Comparison of ENCODE assay signal across 38 cellular contexts in the genomic region with DNA sequence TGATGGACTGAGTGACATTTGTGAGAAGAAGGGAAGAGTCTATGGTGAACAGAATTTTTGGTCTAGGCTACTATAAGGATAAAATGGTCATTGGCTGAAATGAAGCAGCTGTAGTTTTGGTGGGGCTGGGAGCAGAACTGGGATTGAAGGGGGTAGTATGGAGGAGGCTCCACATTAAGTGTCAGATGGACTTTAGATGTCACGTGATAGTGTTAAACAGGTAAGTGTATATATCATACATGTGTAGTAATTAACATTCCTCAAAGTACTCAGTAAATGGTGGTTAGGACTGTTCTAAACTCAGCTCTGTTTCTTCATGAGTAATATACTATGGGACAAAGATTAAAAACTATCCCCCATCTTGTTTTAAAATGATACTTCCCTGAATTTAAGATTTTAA.
"Had no signal": no experiment of that assay in that cellular context is flagged by ENCODE, and none has a peak within 500 bp of the region (broad histone marks: within the 10 kb centered on the region; RNA-seq: fewer than 3 reads in every experiment).

No MANE protein-coding gene starts in this region.

- H3K27me3 ChIP-seq: ascending aorta, cardiac muscle cell had no signal

- H3K4me3 Mint-ChIP-seq: activated B cell treated with CpG ODN at 0.5 μM for 24 hours; activated CD4-positive, alpha-beta memory T cell treated with anti-CD3 and anti-CD28 coated beads for 36 hours; activated CD4-positive, alpha-beta T cell treated with anti-CD3 and anti-CD28 coated beads, Interleukin-2, amount 10 ng/mL, durations not matched to agents 24 days and 14 days; activated CD8-positive, alpha-beta T cell treated with anti-CD3 and anti-CD28 coated beads for 36 hours; activated naive CD4-positive, alpha-beta T cell treated with anti-CD3 and anti-CD28 coated beads, Interleukin-2, amount 10 ng/mL, durations not matched to agents 7 days and 5 days; activated naive CD4-positive, alpha-beta T cell treated with anti-CD3 and anti-CD28 coated beads, Interleukin-2, amount 50 U/mL, for 24 hours; activated naive CD8-positive, alpha-beta T cell; activated naive CD8-positive, alpha-beta T cell treated with anti-CD3 and anti-CD28 coated beads, Interleukin-2, amount 10 ng/mL, durations not matched to agents 7 days and 5 days; activated naive CD8-positive, alpha-beta T cell treated with anti-CD3 and anti-CD28 coated beads, Interleukin-2, amount 50 U/mL, for 24 hours; activated T-cell treated with anti-CD3 and anti-CD28 coated beads, Interleukin-2, amount 50 U/mL, for 4 hours; activated T-cell treated with anti-CD3 and anti-CD28 coated beads, Interleukin-2, amount 50 U/mL, for 72 hours; brain; central memory CD8-positive, alpha-beta T cell; T-helper 1 cell treated with Interleukin-12 subunit alpha and Interleukin-12 subunit beta and Interleukin-4 antibody, amounts not matched to agents 30 μg/mL and 1 μg/mL, for 36 hours; T-helper 2 cell treated with Interferon-gamma antibody and Interleukin-4, amounts not matched to agents 5 μg/mL and 100 μg/mL, for 36 hours had no signal

- H3K27ac ChIP-seq: ascending aorta, cardiac muscle cell, VCaP had no signal

- DNase-seq: activated B cell treated with CpG ODN at 0.5 μM for 24 hours; activated CD4-positive, alpha-beta memory T cell treated with anti-CD3 and anti-CD28 coated beads for 36 hours; activated CD4-positive, alpha-beta T cell treated with anti-CD3 and anti-CD28 coated beads for 4 hours; activated CD4-positive, alpha-beta T cell treated with anti-CD3 and anti-CD28 coated beads, Interleukin-2, amount 10 ng/mL, durations not matched to agents 24 days and 14 days; activated CD4-positive, alpha-beta T cell treated with anti-CD3 and anti-CD28 coated beads, Interleukin-2, amount 50 U/mL, for 1 hour; activated CD4-positive, alpha-beta T cell treated with anti-CD3 and anti-CD28 coated beads, Interleukin-2, amount 50 U/mL, for 4 hours; activated CD4-positive, CD25-positive, alpha-beta regulatory T cell treated with anti-CD3 and anti-CD28 coated beads, Interleukin-2, amount 50 U/mL, for 72 hours; activated CD8-positive, alpha-beta memory T cell treated with anti-CD3 and anti-CD28 coated beads, Interleukin-2, amount 50 U/mL, for 4 hours; activated CD8-positive, alpha-beta T cell treated with anti-CD3 and anti-CD28 coated beads for 36 hours; activated effector memory CD4-positive, alpha-beta T cell treated with Interleukin-2 at 50 U/mL for 16 hours; activated gamma-delta T cell; activated naive CD4-positive, alpha-beta T cell treated with anti-CD3 and anti-CD28 coated beads, Interleukin-2, amount 10 ng/mL, durations not matched to agents 7 days and 5 days; activated naive CD4-positive, alpha-beta T cell treated with Interleukin-2 at 50 U/mL for 16 hours; activated naive CD8-positive, alpha-beta T cell treated with anti-CD3 and anti-CD28 coated beads, Interleukin-2, amount 10 ng/mL, durations not matched to agents 7 days and 5 days; activated naive CD8-positive, alpha-beta T cell treated with anti-CD3 and anti-CD28 coated beads, Interleukin-2, amount 50 U/mL, for 24 hours; activated T-cell treated with anti-CD3 and anti-CD28 coated beads for 4 hours; activated T-cell treated with anti-CD3 and anti-CD28 coated beads, Interleukin-2, amount 50 U/mL, for 1 hour; activated T-cell treated with anti-CD3 and anti-CD28 coated beads, Interleukin-2, amount 50 U/mL, for 4 hours; activated T-cell treated with anti-CD3 and anti-CD28 coated beads, Interleukin-2, amount 50 U/mL, for 72 hours; amygdala; anterior cingulate cortex; caudate nucleus; cerebellar nuclear complex; T-helper 1 cell; T-helper 2 cell; T-helper 9 cell had no signal

- H3K27ac Mint-ChIP-seq: activated B cell treated with CpG ODN at 0.5 μM for 24 hours; activated CD4-positive, alpha-beta memory T cell treated with anti-CD3 and anti-CD28 coated beads for 36 hours; activated CD4-positive, alpha-beta T cell treated with anti-CD3 and anti-CD28 coated beads, Interleukin-2, amount 10 ng/mL, durations not matched to agents 24 days and 14 days; activated CD8-positive, alpha-beta T cell treated with anti-CD3 and anti-CD28 coated beads for 36 hours; activated naive CD4-positive, alpha-beta T cell treated with anti-CD3 and anti-CD28 coated beads, Interleukin-2, amount 10 ng/mL, durations not matched to agents 7 days and 5 days; activated naive CD4-positive, alpha-beta T cell treated with anti-CD3 and anti-CD28 coated beads, Interleukin-2, amount 50 U/mL, for 24 hours; activated naive CD8-positive, alpha-beta T cell; activated naive CD8-positive, alpha-beta T cell treated with anti-CD3 and anti-CD28 coated beads, Interleukin-2, amount 10 ng/mL, durations not matched to agents 7 days and 5 days; activated naive CD8-positive, alpha-beta T cell treated with anti-CD3 and anti-CD28 coated beads, Interleukin-2, amount 50 U/mL, for 24 hours; activated T-cell treated with anti-CD3 and anti-CD28 coated beads, Interleukin-2, amount 50 U/mL, for 72 hours; activated T-helper 2 cell treated with anti-CD3 and anti-CD28 coated beads, Interferon-gamma antibody, Interleukin-2, Interleukin-4, amounts not matched to agents 10 μg/mL and 5 μg/mL and 100 μg/mL, durations not matched to agents 14 hours and 24 hours and 36 hours; brain; T-helper 1 cell treated with Interleukin-12 subunit alpha and Interleukin-12 subunit beta and Interleukin-4 antibody, amounts not matched to agents 30 μg/mL and 1 μg/mL, for 36 hours; T-helper 2 cell treated with Interferon-gamma antibody and Interleukin-4, amounts not matched to agents 5 μg/mL and 100 μg/mL, for 36 hours had no signal

- H3K27me3 Mint-ChIP-seq: activated B cell treated with CpG ODN at 0.5 μM for 24 hours; activated CD4-positive, alpha-beta memory T cell treated with anti-CD3 and anti-CD28 coated beads for 36 hours; activated CD4-positive, alpha-beta T cell treated with anti-CD3 and anti-CD28 coated beads, Interleukin-2, amount 10 ng/mL, durations not matched to agents 24 days and 14 days; activated CD8-positive, alpha-beta T cell treated with anti-CD3 and anti-CD28 coated beads for 36 hours; activated naive CD4-positive, alpha-beta T cell treated with anti-CD3 and anti-CD28 coated beads, Interleukin-2, amount 10 ng/mL, durations not matched to agents 7 days and 5 days; activated naive CD4-positive, alpha-beta T cell treated with anti-CD3 and anti-CD28 coated beads, Interleukin-2, amount 50 U/mL, for 24 hours; activated naive CD8-positive, alpha-beta T cell; activated naive CD8-positive, alpha-beta T cell treated with anti-CD3 and anti-CD28 coated beads, Interleukin-2, amount 10 ng/mL, durations not matched to agents 7 days and 5 days; activated naive CD8-positive, alpha-beta T cell treated with anti-CD3 and anti-CD28 coated beads, Interleukin-2, amount 50 U/mL, for 24 hours; brain; central memory CD8-positive, alpha-beta T cell had no signal

- ATAC-seq: activated CD8-positive, alpha-beta T cell treated with anti-CD3 and anti-CD28 coated beads for 36 hours; activated naive CD8-positive, alpha-beta T cell treated with anti-CD3 and anti-CD28 coated beads, Interleukin-2, amount 50 U/mL, for 24 hours; activated T-cell treated with anti-CD3 and anti-CD28 coated beads, Interleukin-2, amount 50 U/mL, for 4 hours; activated T-cell treated with anti-CD3 and anti-CD28 coated beads, Interleukin-2, amount 50 U/mL, for 72 hours had no signal

- H3K4me1 ChIP-seq: ascending aorta had no signal

- H3K4me1 Mint-ChIP-seq: activated B cell treated with CpG ODN at 0.5 μM for 24 hours; activated CD4-positive, alpha-beta T cell treated with anti-CD3 and anti-CD28 coated beads, Interleukin-2, amount 10 ng/mL, durations not matched to agents 24 days and 14 days; activated naive CD4-positive, alpha-beta T cell treated with anti-CD3 and anti-CD28 coated beads, Interleukin-2, amount 10 ng/mL, durations not matched to agents 7 days and 5 days; activated naive CD4-positive, alpha-beta T cell treated with anti-CD3 and anti-CD28 coated beads, Interleukin-2, amount 50 U/mL, for 24 hours; activated naive CD8-positive, alpha-beta T cell treated with anti-CD3 and anti-CD28 coated beads, Interleukin-2, amount 10 ng/mL, durations not matched to agents 7 days and 5 days; activated naive CD8-positive, alpha-beta T cell treated with anti-CD3 and anti-CD28 coated beads, Interleukin-2, amount 50 U/mL, for 24 hours; brain; central memory CD8-positive, alpha-beta T cell had no signal

- H3K36me3 Mint-ChIP-seq: activated CD4-positive, alpha-beta memory T cell treated with anti-CD3 and anti-CD28 coated beads for 36 hours; activated naive CD4-positive, alpha-beta T cell treated with anti-CD3 and anti-CD28 coated beads, Interleukin-2, amount 10 ng/mL, durations not matched to agents 7 days and 5 days; activated naive CD4-positive, alpha-beta T cell treated with anti-CD3 and anti-CD28 coated beads, Interleukin-2, amount 50 U/mL, for 24 hours; activated naive CD8-positive, alpha-beta T cell; activated naive CD8-positive, alpha-beta T cell treated with anti-CD3 and anti-CD28 coated beads, Interleukin-2, amount 10 ng/mL, durations not matched to agents 7 days and 5 days; brain had no signal

- H3K36me3 ChIP-seq: ascending aorta, cardiac muscle cell had no signal

- H3K9me3 ChIP-seq: ascending aorta had no signal

- H3K4me3 ChIP-seq: ascending aorta, cardiac muscle cell had no signal

- H3K9me3 Mint-ChIP-seq: activated CD4-positive, alpha-beta T cell treated with anti-CD3 and anti-CD28 coated beads, Interleukin-2, amount 10 ng/mL, durations not matched to agents 24 days and 14 days; activated naive CD4-positive, alpha-beta T cell treated with anti-CD3 and anti-CD28 coated beads, Interleukin-2, amount 10 ng/mL, durations not matched to agents 7 days and 5 days; activated naive CD8-positive, alpha-beta T cell treated with anti-CD3 and anti-CD28 coated beads, Interleukin-2, amount 10 ng/mL, durations not matched to agents 7 days and 5 days; activated naive CD8-positive, alpha-beta T cell treated with anti-CD3 and anti-CD28 coated beads, Interleukin-2, amount 50 U/mL, for 24 hours; activated T-helper 2 cell treated with anti-CD3 and anti-CD28 coated beads, Interferon-gamma antibody, Interleukin-2, Interleukin-4, amounts not matched to agents 10 μg/mL and 5 μg/mL and 100 μg/mL, durations not matched to agents 14 hours and 24 hours and 36 hours; brain; T-helper 1 cell treated with Interleukin-12 subunit alpha and Interleukin-12 subunit beta and Interleukin-4 antibody, amounts not matched to agents 30 μg/mL and 1 μg/mL, for 36 hours; T-helper 2 cell treated with Interferon-gamma antibody and Interleukin-4, amounts not matched to agents 5 μg/mL and 100 μg/mL, for 36 hours had no signal

- FAIRE-seq: bronchial epithelial cell, TTC549 had no signal
